Comparison of ENCODE assay signal across 25 cellular contexts in genomic region chr4:110754726-110755125, GRCh38.
"Had no signal": no experiment of that assay in that cellular context is flagged by ENCODE, and none has a peak within 500 bp of the region (broad histone marks: within the 10 kb centered on the region; RNA-seq: fewer than 3 reads in every experiment).

No MANE protein-coding gene starts in this region.

- DNase-seq: activated CD4-positive, alpha-beta T cell treated with anti-CD3 and anti-CD28 coated beads for 36 hours; activated CD4-positive, CD25-positive, alpha-beta regulatory T cell; activated naive CD4-positive, alpha-beta T cell; activated T-cell treated with anti-CD3 and anti-CD28 coated beads for 4 hours; activated T-cell treated with anti-CD3 and anti-CD28 coated beads, Interleukin-2, amount 50 U/mL, for 72 hours; aorta; endodermal cell; gastrocnemius medialis; left colon; mammary epithelial cell; ovary; retina; small intestine; stimulated activated CD4-positive, alpha-beta T cell treated with anti-CD3 and anti-CD28 coated beads, Interleukin-1b, Interleukin-23, amount 100 ng/mL, for 48 hours; stimulated activated CD4-positive, alpha-beta T cell treated with anti-CD3 and anti-CD28 coated beads, Interleukin-4, amount 100 ng/mL, for 4 hours; stimulated activated CD8-positive, alpha-beta memory T cell treated with anti-CD3 and anti-CD28 coated beads, Interleukin-4, amount 100 ng/mL, for 48 hours; stimulated activated naive CD8-positive, alpha-beta T cell treated with anti-CD3 and anti-CD28 coated beads, Interleukin-15, amount 100 ng/mL, for 72 hours; substantia nigra; upper lobe of left lung had no signal

- H3K4me3 ChIP-seq: gastrocnemius medialis, hepatocyte, ovary, upper lobe of left lung, vagina had no signal

- ATAC-seq: activated CD4-positive, alpha-beta T cell treated with anti-CD3 and anti-CD28 coated beads for 36 hours; activated naive CD4-positive, alpha-beta T cell treated with anti-CD3 and anti-CD28 coated beads, Interleukin-2, amount 50 U/mL, for 72 hours; activated T-cell treated with anti-CD3 and anti-CD28 coated beads, Interleukin-2, amount 50 U/mL, for 72 hours; esophagus mucosa; gastrocnemius medialis; left colon; sciatic nerve; stimulated activated memory B cell treated with anti-CD40 and anti-IgM and Interleukin-4, amounts not matched to agents 10 μg/mL and 1 μg/mL and 100 μg/mL, for 72 hours; stimulated activated naive CD8-positive, alpha-beta T cell treated with anti-CD3 and anti-CD28 coated beads, Interleukin-15, amount 100 ng/mL, for 72 hours had no signal
